ENCODE assay signal across 27 cellular contexts in the genomic region with DNA sequence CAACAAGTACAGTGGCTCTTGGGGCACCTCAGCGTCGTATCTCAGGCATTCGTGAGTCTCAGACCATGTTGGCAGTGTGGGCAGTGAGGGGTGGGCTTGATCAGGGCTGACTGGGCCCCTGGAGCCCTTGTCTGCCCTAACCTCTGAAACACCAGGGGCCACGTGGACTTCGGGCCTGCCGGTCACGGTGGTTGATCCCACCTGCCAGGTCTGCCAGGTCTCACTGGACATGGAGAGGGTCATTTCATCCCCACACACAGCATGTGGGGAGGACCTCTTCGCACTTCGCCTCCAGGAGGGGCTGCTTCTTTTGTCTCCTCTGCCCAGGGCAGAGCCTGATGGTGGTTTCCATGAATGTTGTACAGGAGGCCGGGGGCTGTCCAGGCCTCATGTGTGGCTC.
DNase-seq lines count a peak whose midpoint lies in the region; ATAC-seq, FAIRE-seq and TF ChIP-seq lines count a peak whose summit lies in the region.
"Had no signal": no experiment of that assay in that cellular context is flagged by ENCODE, and none has a peak within 500 bp of the region (broad histone marks: within the 10 kb centered on the region; RNA-seq: fewer than 3 reads in every experiment).

No MANE protein-coding gene starts in this region.

- H3K27me3 ChIP-seq in dorsolateral prefrontal cortex (peaks cover 0 to 6% (median 0%) of the 10 kb centered on the region in 45 donors), neuronal stem cell (ENCODE audit: control insufficient read depth in 3 of 3, insufficient read depth in 3 of 3, low read depth in 1 of 3, low read length in 3 of 3) (peaks cover 0 to 7% (median 0%) of the 10 kb centered on the region in 3 experiments), small intestine (ENCODE audit: control insufficient read depth in 2 of 2, insufficient read depth in 2 of 2, low read length in 2 of 2) (no peaks in the 10 kb centered on the region)
- H3K27me3 ChIP-seq: BE2C; BLaER1 treated with 17β-estradiol and CSF1 and Interleukin-3, amounts not matched to agents 10 nM and 100 nM had no signal

- H3K9ac ChIP-seq in neuronal stem cell (ENCODE audit: low read depth, low read length, poor library complexity) = peak overlapping the region; percentile 35
- H3K9ac ChIP-seq: BLaER1 treated with 17β-estradiol and CSF1 and Interleukin-3, amounts not matched to agents 10 nM and 100 nM had no signal

- peak overlapping the region; percentile 74 for H4K8ac ChIP-seq in neuronal stem cell (ENCODE audit: low read depth, low read length)

- H2BK12ac ChIP-seq in neuronal stem cell (ENCODE audit: low read length) = no peak overlapping the region

- no peak overlapping the region for H3K4me2 ChIP-seq in neuronal stem cell (ENCODE audit: insufficient read depth, low read length, poor library complexity, severe bottlenecking)
- H3K4me2 ChIP-seq: A549; BLaER1 treated with 17β-estradiol and CSF1 and Interleukin-3, amounts not matched to agents 10 nM and 100 nM had no signal

- H3K18ac ChIP-seq in neuronal stem cell (ENCODE audit: low read length) = peak overlapping the region; percentile 81

- no peak overlapping the region for H4K91ac ChIP-seq in neuronal stem cell (ENCODE audit: low read depth, low read length, poor library complexity)

- intact Hi-C loops in dorsolateral prefrontal cortex (cut with DNase I) = no loop called here

- H3K36me3 ChIP-seq in neuronal stem cell (replicated peaks in 1 of 2; ENCODE audit: control insufficient read depth in 2 of 2, insufficient read depth in 2 of 2, low read length in 2 of 2) (peaks cover 0 to 12% of the 10 kb centered on the region in 2 donors), small intestine (ENCODE audit: control insufficient read depth in 2 of 2, insufficient read depth in 2 of 2, low read length in 2 of 2) (no peaks in the 10 kb centered on the region)
- H3K36me3 ChIP-seq: BE2C; BLaER1 treated with 17β-estradiol and CSF1 and Interleukin-3, amounts not matched to agents 10 nM and 100 nM; HAP-1 had no signal

- H3K27ac ChIP-seq in angular gyrus (ENCODE audit: low read depth, low read length) = peak overlapping the region; percentile 19
- peak overlapping the region in 47 of 59 donors; percentile 6 to 89 (median 68) for H3K27ac ChIP-seq in dorsolateral prefrontal cortex
- H3K27ac ChIP-seq in neuronal stem cell (replicated peaks; ENCODE audit: low read length) = no peak overlapping the region
- H3K27ac ChIP-seq in small intestine (ENCODE audit: low read depth in 1 of 2, low read length in 1 of 2) = no peak overlapping the region
- H3K27ac ChIP-seq: A549; BLaER1 treated with 17β-estradiol and CSF1 and Interleukin-3, amounts not matched to agents 10 nM and 100 nM had no signal

- H3K4ac ChIP-seq in neuronal stem cell (ENCODE audit: low read length) = peak overlapping the region; percentile 87

- H3K4me3 ChIP-seq in dorsolateral prefrontal cortex (peak overlapping the region in 3 of 59 donors; percentile 12 to 18 (median 17)), neuronal stem cell (ENCODE audit: low read length in 2 of 2) (peak overlapping the region in 1 of 2 donors; percentile 31), small intestine (ENCODE audit: low read depth in 1 of 2, low read length in 2 of 2) (no peak overlapping the region)
- H3K4me3 ChIP-seq: A549; BLaER1 treated with 17β-estradiol and CSF1 and Interleukin-3, amounts not matched to agents 10 nM and 100 nM; GM12878; HAP-1 had no signal

- H2BK120ac ChIP-seq in neuronal stem cell (ENCODE audit: low read depth, low read length) = no peak overlapping the region

- peak overlapping the region; percentile 50 for H3K23ac ChIP-seq in neuronal stem cell (ENCODE audit: low read depth, low read length, poor library complexity)

- peaks cover 10% of the 10 kb centered on the region for H3K79me1 ChIP-seq in neuronal stem cell (ENCODE audit: low read depth, low read length)

- no peak for TF ChIP-seq CTCF in dorsolateral prefrontal cortex (IDR thresholded peaks at IDR 0.05 in 54 of 56, conservative IDR thresholded peaks at IDR 0.05 in 2 of 56; ENCODE audit: low read depth in 1 of 56, partially characterized antibody in 56 of 56)

- H3K4me1 ChIP-seq in neuronal stem cell (ENCODE audit: control insufficient read depth in 2 of 2, insufficient read depth in 1 of 2, low read depth in 1 of 2, low read length in 2 of 2) (peaks cover 0 to 14% of the 10 kb centered on the region in 2 donors), small intestine (ENCODE audit: control insufficient read depth in 2 of 2, insufficient read depth in 1 of 2, low read depth in 1 of 2, low read length in 1 of 2) (no peaks in the 10 kb centered on the region)
- H3K4me1 ChIP-seq: A549; BE2C; BLaER1 treated with 17β-estradiol and CSF1 and Interleukin-3, amounts not matched to agents 10 nM and 100 nM; HAP-1 had no signal

- no peak for FAIRE-seq in small intestine (lab: Jason Lieb, UNC)
- FAIRE-seq: A549, D721Med, GM12878, GM19239, H54 had no signal

- H2BK15ac ChIP-seq in neuronal stem cell (ENCODE audit: low read length) = peak overlapping the region; percentile 40

- H2BK5ac ChIP-seq in neuronal stem cell (ENCODE audit: low read length) = peak overlapping the region; percentile 75

- ATAC-seq in HG02973 (IDR thresholded peaks at IDR 0.05; ENCODE audit: unreplicated experiment) = no peak
- ATAC-seq: A549, GM12878 had no signal

- no peak overlapping the region for H2AFZ ChIP-seq in neuronal stem cell (ENCODE audit: low read length)

- WGBS in neuronal stem cell (ENCODE audit: extremely low coverage in 2 of 2, insufficient read length in 2 of 2, insufficient replicate concordance in 1 of 2), 2 donors = no CpG with 5 or more reads among the region's 10 CpGs
- 76 to 80% (median 77%) methylated on average over 10 of the region's 10 CpGs for WGBS in small intestine, 3 donors

- H3K9me3 ChIP-seq in neuronal stem cell (replicated peaks in 1 of 2; ENCODE audit: control insufficient read depth in 2 of 2, insufficient read depth in 1 of 2, low read depth in 1 of 2, low read length in 2 of 2) (peaks cover 0 to 4% of the 10 kb centered on the region in 2 donors), small intestine (ENCODE audit: control insufficient read depth, low read depth) (no peaks in the 10 kb centered on the region)
- H3K9me3 ChIP-seq: A549; BE2C; BLaER1 treated with 17β-estradiol and CSF1 and Interleukin-3, amounts not matched to agents 10 nM and 100 nM; HAP-1 had no signal

- no peak for DNase-seq in dorsolateral prefrontal cortex
- DNase-seq in left kidney (ENCODE audit: low read depth, low spot score) = peak; percentile 16
- DNase-seq in neuronal stem cell (ENCODE audit: low spot score) = no peak
- DNase-seq in small intestine = no peak
- no peak for DNase-seq in medulla oblongata (ENCODE audit: extremely low spot score)
- no peak for DNase-seq in NCI-H1092 (lab: John Stamatoyannopoulos, UW)
- DNase-seq: 8988T; ACHN; AML-193; BE2C; CD4-positive, alpha-beta T cell; CD8-positive, alpha-beta memory T cell; DMS 273 treated with DMSO at 0.1 percent for 48 hours; DMS79; EL; GDM1; GOT3; HFFc6 had no signal

- H2AK5ac ChIP-seq in neuronal stem cell (ENCODE audit: low read depth, low read length) = peak overlapping the region; percentile 85

- H3K14ac ChIP-seq in neuronal stem cell (ENCODE audit: low read length) = peak overlapping the region; percentile 58

Comparison
In these comparisons a context has a peak if more than half of its experiments do, and no peak if none do; other contexts are left out.
1. H3K27ac ChIP-seq: peak in angular gyrus (single experiment) and dorsolateral prefrontal cortex (47 of 59); none in neuronal stem cell (single experiment) and small intestine (0 of 2).